In the genomic region with DNA sequence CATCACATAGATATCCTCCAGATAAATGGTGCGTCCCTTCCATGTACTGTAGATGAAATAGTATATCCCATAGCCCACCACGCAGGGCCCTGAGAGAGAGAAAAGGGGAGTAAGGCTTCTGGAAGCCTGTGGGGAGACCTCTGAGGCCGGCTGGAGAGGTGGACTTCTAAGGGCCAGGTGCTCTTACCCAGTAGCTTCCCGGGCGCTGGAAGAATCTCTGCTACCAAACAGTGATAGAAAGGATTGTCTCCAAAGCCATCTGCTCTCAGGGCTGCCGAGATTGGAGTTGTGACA, we compare ENCODE assay signal across 8 cellular contexts. TPM values are rescaled to one million over a fixed set of nuclear protein-coding genes. Genes with fewer than 3 reads are reported as not detected.
DNase-seq lines count a peak whose midpoint lies in the region; ATAC-seq, FAIRE-seq and TF ChIP-seq lines count a peak whose summit lies in the region.

No MANE protein-coding gene starts in this region.

- no peaks in the 10 kb centered on the region for H3K9me3 ChIP-seq in naive thymus-derived CD4-positive, alpha-beta T cell (ENCODE audit: control insufficient read depth in 2 of 3, low read length in 3 of 3)

- no peaks in the 10 kb centered on the region for H3K9me3 Mint-ChIP-seq in naive thymus-derived CD4-positive, alpha-beta T cell

- CTCF ChIA-PET in naive thymus-derived CD4-positive, alpha-beta T cell (lab: Charles Lee) = interaction anchor here (0.6 to 2.2 kb wide), 4 partner anchors 8 to 61 kb away, joined by 3 to 18 read pairs (median 4); partner anchors contain the start of genes TP53 and WRAP53

- intact Hi-C loops in dorsolateral prefrontal cortex (cut with DNase I) = loop anchor here in 1 of 2 donors (1.0 to 10.0 kb wide), 4 partner anchors 12 to 208 kb away; partner anchors contain the start of genes KDM6B, TP53 and WRAP53
- intact Hi-C loops in naive thymus-derived CD4-positive, alpha-beta T cell (cut with micrococcal nuclease) = loop anchor here (1.0 kb wide), 3 partner anchors 12 to 61 kb away; partner anchors contain the start of genes ATP1B2 (in 2 of the 2) and WRAP53 (in 2 of the 2)

- peak; percentile 34 for DNase-seq in AG20443 (ENCODE audit: low spot score)
- DNase-seq in NB4 (ENCODE audit: low read depth) = no peak
- DNase-seq in dorsolateral prefrontal cortex = peak in 3 of 10 donors; percentile 21 to 62 (median 54)
- no peak for DNase-seq in naive thymus-derived CD4-positive, alpha-beta T cell
- DNase-seq in GM12891 (ENCODE audit: insufficient read length, low spot score) = no peak
- no peak for DNase-seq in NCI-H1092 treated with DMSO at 0.1 percent for 48 hours (lab: John Stamatoyannopoulos, UW)
- no peak for DNase-seq in NK-92 treated with Interleukin-12 subunit alpha and Interleukin-12 subunit beta, amount 100 ng/mL, for 24 hours (lab: John Stamatoyannopoulos, UW)

- H3K4me3 Mint-ChIP-seq in naive thymus-derived CD4-positive, alpha-beta T cell = peak overlapping the region; percentile 90 to 96 (median 94)

- TF ChIP-seq POLR2A in NB4 (IDR thresholded peaks at IDR 0.05; ENCODE audit: extremely low read depth, insufficient read length) = no peak
- TF ChIP-seq POLR2A in GM12891 (IDR thresholded peaks at IDR 0.05; ENCODE audit: low read depth, low read length) = no peak

- H3K36me3 Mint-ChIP-seq in naive thymus-derived CD4-positive, alpha-beta T cell = peaks cover 0 to 3% (median 0%) of the 10 kb centered on the region in 5 donors

- H3K4me1 Mint-ChIP-seq in naive thymus-derived CD4-positive, alpha-beta T cell = peaks cover 7 to 19% (median 16%) of the 10 kb centered on the region in 7 donors

- no peaks in the 10 kb centered on the region for H3K27me3 Mint-ChIP-seq in naive thymus-derived CD4-positive, alpha-beta T cell

- H3K27me3 ChIP-seq in dorsolateral prefrontal cortex = no peaks in the 10 kb centered on the region
- no peaks in the 10 kb centered on the region for H3K27me3 ChIP-seq in naive thymus-derived CD4-positive, alpha-beta T cell (ENCODE audit: control insufficient read depth in 2 of 2, insufficient read depth in 2 of 2, low read length in 2 of 2)

- POLR2A ChIA-PET in naive thymus-derived CD4-positive, alpha-beta T cell (lab: Charles Lee) = interaction anchor here (0.7 to 3.0 kb wide), 10 partner anchors 8 to 143 kb away, joined by 3 to 76 read pairs (median 5); partner anchors contain the start of genes ATP1B2, FXR2, POLR2A and TP53

- no peak for FAIRE-seq in GM12891 (lab: Jason Lieb, UNC)

- peak overlapping the region in 58 of 59 donors; percentile 65 to 98 (median 92) for H3K27ac ChIP-seq in dorsolateral prefrontal cortex
- H3K27ac ChIP-seq in naive thymus-derived CD4-positive, alpha-beta T cell (ENCODE audit: low read depth, low read length) = peak overlapping the region; percentile 93

- no peak for TF ChIP-seq CTCF in NB4 (IDR thresholded peaks at IDR 0.05; ENCODE audit: low read depth, low read length)
- TF ChIP-seq CTCF in dorsolateral prefrontal cortex (IDR thresholded peaks at IDR 0.05 in 54 of 56, conservative IDR thresholded peaks at IDR 0.05 in 2 of 56; ENCODE audit: low read depth in 1 of 56, partially characterized antibody in 56 of 56) = no peak

- H3K4me1 ChIP-seq in naive thymus-derived CD4-positive, alpha-beta T cell (ENCODE audit: control insufficient read depth in 2 of 2, insufficient read depth in 2 of 2, low read length in 2 of 2) = peaks cover 5% of the 10 kb centered on the region in 2 donors

- peaks cover 0 to 3% (median 0%) of the 10 kb centered on the region in 3 experiments for H3K36me3 ChIP-seq in naive thymus-derived CD4-positive, alpha-beta T cell (ENCODE audit: control insufficient read depth in 2 of 3, insufficient read depth in 3 of 3, low read length in 3 of 3)

- H3K27ac Mint-ChIP-seq in naive thymus-derived CD4-positive, alpha-beta T cell = peak overlapping the region; percentile 75 to 95 (median 87)

- no peak for ATAC-seq in naive thymus-derived CD4-positive, alpha-beta T cell
- no peak for ATAC-seq in HG03354 (IDR thresholded peaks at IDR 0.05; ENCODE audit: poor library complexity, severe bottlenecking, unreplicated experiment)

- H3K4me3 ChIP-seq in NB4 (ENCODE audit: low read depth, low read length) (peak overlapping the region; percentile 50), dorsolateral prefrontal cortex (peak overlapping the region; percentile 62 to 94 (median 84))
- peak overlapping the region; percentile 79 for H3K4me3 ChIP-seq in naive thymus-derived CD4-positive, alpha-beta T cell (ENCODE audit: low read length)

TF ChIP-seq in GM12891, 5 proteins besides CTCF, POLR2A, EP300 and RAD21:
- TF ChIP-seq TAF1 (IDR thresholded peaks at IDR 0.05; ENCODE audit: low read depth, low read length) = no peak
- no peak for TF ChIP-seq POLR2AphosphoS5 (IDR thresholded peaks at IDR 0.05; ENCODE audit: low read depth, low read length)
- no peak for TF ChIP-seq POU2F2 (IDR thresholded peaks at IDR 0.05; ENCODE audit: low read depth, low read length)
- TF ChIP-seq PAX5 (IDR thresholded peaks at IDR 0.05; ENCODE audit: insufficient read depth, low read length, severe bottlenecking) = no peak
- no peak for TF ChIP-seq SPI1 (IDR thresholded peaks at IDR 0.05; ENCODE audit: low read depth, low read length)

RNA-seq across cellular contexts. Expression of gene SAT2, which starts 0.7 kb away (rescaled TPM):
- 100 to 1,000 TPM in 60 of 120 experiments, 10 to 100 TPM in 60; 72.5 to 143 (median 99.8) TPM for total RNA-seq in dorsolateral prefrontal cortex
- 10 to 100 TPM; 26.5 to 95.0 (median 77.2) TPM for total RNA-seq in naive thymus-derived CD4-positive, alpha-beta T cell
- polyA plus RNA-seq in naive thymus-derived CD4-positive, alpha-beta T cell = 10 to 100 TPM; 42.0 to 47.2 TPM
- polyA plus RNA-seq in GM12891 (2012; ENCODE audit: low read depth, missing spikeins) = 49.3 TPM

RNA-seq across cellular contexts. Expression of gene SHBG, which starts 3.0 kb away (rescaled TPM):
- total RNA-seq in dorsolateral prefrontal cortex = 1 to 10 TPM in 88 of 120 experiments, under 1 TPM in 20, not detected in 12; 0.47 to 5.3 (median 1.5) TPM
- not detected for total RNA-seq in naive thymus-derived CD4-positive, alpha-beta T cell
- not detected for polyA plus RNA-seq in naive thymus-derived CD4-positive, alpha-beta T cell
- polyA plus RNA-seq in GM12891 (2012; ENCODE audit: low read depth, missing spikeins) = 0.10 TPM

RNA-seq across cellular contexts. Expression of gene FXR2, which starts 12.2 kb away (rescaled TPM):
- 100 to 1,000 TPM in 1 of 120 experiments, 10 to 100 TPM in 119; 53.1 to 114 (median 73.7) TPM for total RNA-seq in dorsolateral prefrontal cortex
- total RNA-seq in naive thymus-derived CD4-positive, alpha-beta T cell = 10 to 100 TPM; 24.6 to 46.9 (median 34.0) TPM
- polyA plus RNA-seq in naive thymus-derived CD4-positive, alpha-beta T cell = 10 to 100 TPM in 1 of 2 donors, 1 to 10 TPM in 1; 5.5 to 21.6 TPM
- 16.0 TPM for polyA plus RNA-seq in GM12891 (2012; ENCODE audit: low read depth, missing spikeins)

RNA-seq across cellular contexts. Expression of gene ATP1B2, which starts 23.8 kb away (rescaled TPM):
- total RNA-seq in dorsolateral prefrontal cortex = 100 to 1,000 TPM; 159 to 746 (median 296) TPM
- total RNA-seq in naive thymus-derived CD4-positive, alpha-beta T cell = 1 to 10 TPM in 1 of 5 experiments, under 1 TPM in 4; 0.12 to 1.1 (median 0.29) TPM
- polyA plus RNA-seq in naive thymus-derived CD4-positive, alpha-beta T cell = not detected
- polyA plus RNA-seq in GM12891 (2012; ENCODE audit: low read depth, missing spikeins) = 0.15 TPM

RNA-seq across cellular contexts. Expression of gene SOX15, which starts 37.0 kb away (rescaled TPM):
- total RNA-seq in dorsolateral prefrontal cortex = 10 to 100 TPM in 27 of 120 experiments, 1 to 10 TPM in 93; 3.6 to 16.6 (median 8.0) TPM
- 1 to 10 TPM in 2 of 5 experiments, under 1 TPM in 3; 0.44 to 1.6 (median 0.56) TPM for total RNA-seq in naive thymus-derived CD4-positive, alpha-beta T cell
- polyA plus RNA-seq in naive thymus-derived CD4-positive, alpha-beta T cell = not detected
- polyA plus RNA-seq in GM12891 (2012; ENCODE audit: low read depth, missing spikeins) = 1.0 TPM
